In the genomic region with DNA sequence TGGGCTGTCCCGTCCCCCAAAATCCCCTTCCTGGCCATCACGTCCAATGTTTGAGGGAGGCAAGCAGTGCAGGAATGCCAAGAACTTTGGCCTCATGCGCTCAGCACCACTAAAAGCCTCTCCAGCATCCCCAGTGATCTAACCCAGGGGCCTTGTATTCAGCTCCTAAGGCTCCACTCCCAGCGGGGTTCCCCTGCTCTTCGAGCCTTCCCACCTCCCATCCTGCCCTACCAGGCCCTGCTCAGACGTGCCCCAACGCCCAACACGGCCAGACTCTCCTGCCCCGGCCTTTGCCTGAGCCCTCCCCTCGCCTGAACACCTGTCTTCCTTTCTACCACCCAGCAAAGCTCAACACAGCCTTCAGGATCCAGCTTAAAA, we compare ENCODE assay signal across 13 cellular contexts. TPM values are rescaled to one million over a fixed set of nuclear protein-coding genes. Genes with fewer than 3 reads are reported as not detected.
DNase-seq lines count a peak whose midpoint lies in the region; ATAC-seq and TF ChIP-seq lines count a peak whose summit lies in the region.
"Had no signal": no experiment of that assay in that cellular context is flagged by ENCODE, and none has a peak within 500 bp of the region (broad histone marks: within the 10 kb centered on the region; RNA-seq: fewer than 3 reads in every experiment).

No MANE protein-coding gene starts in this region.

- TF ChIP-seq EP300 in transverse colon (IDR thresholded peaks at IDR 0.05; ENCODE audit: low read depth) = no peak

- intact Hi-C loops in transverse colon (cut with DNase I; ENCODE audit: low total_unique reads) = no loop called here

- no peaks in the 10 kb centered on the region for H3K36me3 Mint-ChIP-seq in activated naive CD8-positive, alpha-beta T cell treated with anti-CD3 and anti-CD28 coated beads, Interleukin-2, amount 50 U/mL, for 24 hours (ENCODE audit: low read depth)
- no peaks in the 10 kb centered on the region for H3K36me3 Mint-ChIP-seq in activated naive CD8-positive, alpha-beta T cell treated with anti-CD3 and anti-CD28 coated beads for 36 hours
- no peaks in the 10 kb centered on the region for H3K36me3 Mint-ChIP-seq in glutamatergic neuron (ENCODE audit: unreplicated experiment)

- H3K27me3 ChIP-seq in RWPE2 (ENCODE audit: insufficient read depth, poor library complexity, severe bottlenecking) = no peaks in the 10 kb centered on the region
- H3K27me3 ChIP-seq in transverse colon = no peaks in the 10 kb centered on the region

- no peak overlapping the region for H3K4me3 ChIP-seq in RWPE2 (ENCODE audit: severe bottlenecking)
- no peak overlapping the region for H3K4me3 ChIP-seq in transverse colon

- no peak for DNase-seq in activated naive CD8-positive, alpha-beta T cell treated with anti-CD3 and anti-CD28 coated beads, Interleukin-2, amount 50 U/mL, for 24 hours
- DNase-seq in activated naive CD8-positive, alpha-beta T cell treated with anti-CD3 and anti-CD28 coated beads for 36 hours = no peak
- DNase-seq in RWPE2 (ENCODE audit: low spot score) (no peak), glutamatergic neuron (no peak), transverse colon (no peak)
- DNase-seq: islet precursor cell, nephron progenitor cell, T-helper 9 cell had no signal

- no peaks in the 10 kb centered on the region for H3K9me3 Mint-ChIP-seq in activated naive CD8-positive, alpha-beta T cell treated with anti-CD3 and anti-CD28 coated beads, Interleukin-2, amount 50 U/mL, for 24 hours
- H3K9me3 Mint-ChIP-seq in activated naive CD8-positive, alpha-beta T cell treated with anti-CD3 and anti-CD28 coated beads for 36 hours = no peaks in the 10 kb centered on the region
- H3K9me3 Mint-ChIP-seq in glutamatergic neuron (ENCODE audit: unreplicated experiment) = peaks cover 11% of the 10 kb centered on the region
- H3K9me3 Mint-ChIP-seq: nephron progenitor cell had no signal

- H3K27me3 Mint-ChIP-seq in activated naive CD8-positive, alpha-beta T cell treated with anti-CD3 and anti-CD28 coated beads, Interleukin-2, amount 50 U/mL, for 24 hours = peaks cover 2% of the 10 kb centered on the region
- no peaks in the 10 kb centered on the region for H3K27me3 Mint-ChIP-seq in activated naive CD8-positive, alpha-beta T cell treated with anti-CD3 and anti-CD28 coated beads for 36 hours
- peaks cover 17% of the 10 kb centered on the region for H3K27me3 Mint-ChIP-seq in glutamatergic neuron (ENCODE audit: unreplicated experiment)

- ATAC-seq in activated naive CD8-positive, alpha-beta T cell treated with anti-CD3 and anti-CD28 coated beads, Interleukin-2, amount 50 U/mL, for 24 hours = no peak
- ATAC-seq in RWPE2 (ENCODE audit: low read depth) (0 out of 3 replicates have a peak, but pooled peaks have one; percentile 6), HG03045 (IDR thresholded peaks at IDR 0.05; ENCODE audit: unreplicated experiment) (no peak), HG02884 (IDR thresholded peaks at IDR 0.05; ENCODE audit: unreplicated experiment) (no peak), HG02798 (IDR thresholded peaks at IDR 0.05; ENCODE audit: poor library complexity, unreplicated experiment) (no peak)

- in situ Hi-C loops in transverse colon (cut with MboI; ENCODE audit: low pct_ligation_motif_present in 1 of 4, low pct_unique_long_range_greater_than_20kb in 1 of 4, low sequenced_read_pairs in 3 of 4) = no loop called here

- TF ChIP-seq POLR2A in transverse colon (IDR thresholded peaks at IDR 0.05) = no peak

- H3K36me3 ChIP-seq in RWPE2 (ENCODE audit: low read depth) (no peaks in the 10 kb centered on the region), transverse colon (no peaks in the 10 kb centered on the region)

- WGBS in transverse colon (ENCODE audit: low coverage in 1 of 2), 2 donors = 87 to 100% methylated on average over 1 to 10 of the region's 10 CpGs

- no peak overlapping the region for H3K27ac ChIP-seq in RWPE2 (ENCODE audit: poor library complexity, severe bottlenecking)
- peak overlapping the region in 3 of 4 donors; percentile 72 to 76 (median 72) for H3K27ac ChIP-seq in transverse colon

- TF ChIP-seq CTCF in RWPE2 (IDR thresholded peaks at IDR 0.05; ENCODE audit: poor library complexity, severe bottlenecking) (no peak), glutamatergic neuron (IDR thresholded peaks at IDR 0.05; ENCODE audit: partially characterized antibody, unreplicated experiment) (no peak), transverse colon (IDR thresholded peaks at IDR 0.05) (no peak)

- H3K4me3 Mint-ChIP-seq in activated naive CD8-positive, alpha-beta T cell treated with anti-CD3 and anti-CD28 coated beads, Interleukin-2, amount 50 U/mL, for 24 hours = no peak overlapping the region
- no peak overlapping the region for H3K4me3 Mint-ChIP-seq in activated naive CD8-positive, alpha-beta T cell treated with anti-CD3 and anti-CD28 coated beads for 36 hours
- H3K4me3 Mint-ChIP-seq in glutamatergic neuron (ENCODE audit: unreplicated experiment) = no peak overlapping the region
- H3K4me3 Mint-ChIP-seq: nephron progenitor cell had no signal

- H3K9me3 ChIP-seq in RWPE2 (ENCODE audit: severe bottlenecking) (no peaks in the 10 kb centered on the region), transverse colon (no peaks in the 10 kb centered on the region)

- H3K4me1 ChIP-seq in RWPE2 (ENCODE audit: insufficient read depth, poor library complexity, severe bottlenecking) = no peaks in the 10 kb centered on the region
- H3K4me1 ChIP-seq in transverse colon = peaks cover 15 to 33% (median 25%) of the 10 kb centered on the region in 4 donors

- H3K4me1 Mint-ChIP-seq in activated naive CD8-positive, alpha-beta T cell treated with anti-CD3 and anti-CD28 coated beads, Interleukin-2, amount 50 U/mL, for 24 hours = peaks cover 34% of the 10 kb centered on the region
- peaks cover 16% of the 10 kb centered on the region for H3K4me1 Mint-ChIP-seq in activated naive CD8-positive, alpha-beta T cell treated with anti-CD3 and anti-CD28 coated beads for 36 hours
- peaks cover 21% of the 10 kb centered on the region for H3K4me1 Mint-ChIP-seq in glutamatergic neuron (ENCODE audit: low read depth, unreplicated experiment)

- peak overlapping the region; percentile 59 for H3K27ac Mint-ChIP-seq in activated naive CD8-positive, alpha-beta T cell treated with anti-CD3 and anti-CD28 coated beads, Interleukin-2, amount 50 U/mL, for 24 hours
- no peak overlapping the region for H3K27ac Mint-ChIP-seq in activated naive CD8-positive, alpha-beta T cell treated with anti-CD3 and anti-CD28 coated beads for 36 hours
- H3K27ac Mint-ChIP-seq in glutamatergic neuron (ENCODE audit: unreplicated experiment) = peak overlapping the region; percentile 62
- H3K27ac Mint-ChIP-seq: nephron progenitor cell had no signal

RNA-seq across cellular contexts. Expression of a gene that starts 30.5 kb away (rescaled TPM):
- total RNA-seq in activated naive CD8-positive, alpha-beta T cell treated with anti-CD3 and anti-CD28 coated beads for 36 hours = 1 to 10 TPM; 1.5 to 1.6 TPM
- total RNA-seq in glutamatergic neuron (ENCODE audit: unreplicated experiment) (72.2 TPM), transverse colon (10 to 100 TPM; 26.4 to 71.8 (median 35.8) TPM)

RNA-seq across cellular contexts. Expression of a gene that starts 33.0 kb away (rescaled TPM):
- not detected for total RNA-seq in activated naive CD8-positive, alpha-beta T cell treated with anti-CD3 and anti-CD28 coated beads for 36 hours
- total RNA-seq in glutamatergic neuron (ENCODE audit: unreplicated experiment) = not detected
- not detected for total RNA-seq in transverse colon
- total RNA-seq: bronchial epithelial cell, fibroblast of lung had no signal

RNA-seq across cellular contexts. Expression of a gene that starts 47.5 kb away (rescaled TPM):
- not detected for total RNA-seq in activated naive CD8-positive, alpha-beta T cell treated with anti-CD3 and anti-CD28 coated beads for 36 hours
- total RNA-seq in glutamatergic neuron (ENCODE audit: unreplicated experiment) = not detected
- total RNA-seq in transverse colon = not detected
- total RNA-seq: bronchial epithelial cell, fibroblast of lung had no signal

Comparison
In these comparisons a context has a peak if more than half of its experiments do, and no peak if none do; other contexts are left out.
1. RNA of a gene that starts 30.5 kb away (total RNA-seq): 72.2 TPM in glutamatergic neuron (single experiment) and 26.4 to 71.8 TPM in transverse colon; 1.5 to 1.6 TPM in activated naive CD8-positive, alpha-beta T cell treated with anti-CD3 and anti-CD28 coated beads for 36 hours; every median in the first group is over 10 times any median in the second.